12 cellular contexts compared by ENCODE assay signal in the genomic region with DNA sequence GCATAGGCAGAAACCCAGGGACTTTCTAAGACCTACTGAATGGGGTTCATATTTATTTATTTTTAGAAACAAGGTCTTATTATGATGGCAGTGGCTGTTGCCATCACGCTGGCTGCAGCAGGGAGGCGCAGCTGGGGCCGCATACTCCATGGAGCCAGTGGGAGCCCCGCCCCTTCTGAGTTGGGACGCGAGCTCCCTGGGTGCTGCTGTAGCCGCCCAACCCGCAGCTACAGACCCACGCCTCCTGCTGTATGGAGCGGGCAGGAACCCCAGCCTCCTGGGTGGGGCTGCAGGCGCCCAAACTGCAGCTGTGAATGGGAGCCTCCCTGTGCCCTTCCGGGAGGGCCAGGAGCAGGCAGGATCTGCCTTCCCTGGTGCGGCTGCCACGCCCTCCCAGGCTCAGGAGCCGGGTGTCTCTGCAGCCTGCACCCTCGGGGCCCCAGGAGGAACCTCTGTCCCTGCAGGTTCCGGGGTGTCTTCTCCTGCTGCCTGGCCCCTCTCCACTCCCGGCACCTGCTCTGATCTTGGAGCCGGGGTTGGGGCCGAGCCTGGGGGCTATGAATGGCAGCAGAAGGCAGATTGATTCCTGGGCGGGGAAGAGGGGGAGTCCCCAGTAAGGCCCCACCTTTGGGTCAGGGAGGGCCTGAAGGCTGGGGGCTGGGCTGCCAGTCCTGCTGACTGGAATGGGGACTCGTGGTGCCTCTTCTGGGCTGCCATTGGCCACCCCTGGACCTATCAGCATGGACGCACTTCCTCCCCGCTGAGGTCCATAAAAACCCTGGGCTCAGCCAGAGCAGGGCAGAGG.
DNase-seq lines count a peak whose midpoint lies in the region; ATAC-seq and TF ChIP-seq lines count a peak whose summit lies in the region.
"Had no signal": no experiment of that assay in that cellular context is flagged by ENCODE, and none has a peak within 500 bp of the region (broad histone marks: within the 10 kb centered on the region; RNA-seq: fewer than 3 reads in every experiment).

No MANE protein-coding gene starts in this region.

- H3K27me3 Mint-ChIP-seq in activated naive CD8-positive, alpha-beta T cell treated with anti-CD3 and anti-CD28 coated beads, Interleukin-2, amount 10 ng/mL, durations not matched to agents 7 days and 5 days: peaks cover 9% of the 10 kb centered on the region
- H3K27me3 Mint-ChIP-seq in activated naive CD8-positive, alpha-beta T cell treated with anti-CD3 and anti-CD28 coated beads, Interleukin-2, amount 50 U/mL, for 24 hours: peaks cover 2% of the 10 kb centered on the region

- H3K36me3 Mint-ChIP-seq in activated naive CD8-positive, alpha-beta T cell treated with anti-CD3 and anti-CD28 coated beads, Interleukin-2, amount 10 ng/mL, durations not matched to agents 7 days and 5 days: no peaks in the 10 kb centered on the region
- H3K36me3 Mint-ChIP-seq in activated naive CD8-positive, alpha-beta T cell treated with anti-CD3 and anti-CD28 coated beads, Interleukin-2, amount 50 U/mL, for 24 hours (ENCODE audit: low read depth): no peaks in the 10 kb centered on the region

- no peak for ATAC-seq in activated naive CD8-positive, alpha-beta T cell treated with anti-CD3 and anti-CD28 coated beads, Interleukin-2, amount 10 ng/mL, durations not matched to agents 7 days and 5 days (ENCODE audit: low read depth)
- ATAC-seq in activated naive CD8-positive, alpha-beta T cell treated with anti-CD3 and anti-CD28 coated beads, Interleukin-2, amount 50 U/mL, for 24 hours: no peak
- ATAC-seq in GM19467 (IDR thresholded peaks at IDR 0.05; ENCODE audit: unreplicated experiment): no peak
- ATAC-seq in HG03095 (IDR thresholded peaks at IDR 0.05; ENCODE audit: unreplicated experiment): no peak
- ATAC-seq: pancreas had no signal

- H3K4me1 Mint-ChIP-seq in activated naive CD8-positive, alpha-beta T cell treated with anti-CD3 and anti-CD28 coated beads, Interleukin-2, amount 10 ng/mL, durations not matched to agents 7 days and 5 days: peaks cover 3% of the 10 kb centered on the region
- no peaks in the 10 kb centered on the region for H3K4me1 Mint-ChIP-seq in activated naive CD8-positive, alpha-beta T cell treated with anti-CD3 and anti-CD28 coated beads, Interleukin-2, amount 50 U/mL, for 24 hours
- H3K4me1 Mint-ChIP-seq: activated CD4-positive, alpha-beta memory T cell treated with anti-CD3 and anti-CD28 coated beads, Interleukin-2, amount 10 ng/mL, durations not matched to agents 7 days and 5 days had no signal

- peak overlapping the region; percentile 39 for H3K27ac Mint-ChIP-seq in activated naive CD8-positive, alpha-beta T cell treated with anti-CD3 and anti-CD28 coated beads, Interleukin-2, amount 10 ng/mL, durations not matched to agents 7 days and 5 days
- no peak overlapping the region for H3K27ac Mint-ChIP-seq in activated naive CD8-positive, alpha-beta T cell treated with anti-CD3 and anti-CD28 coated beads, Interleukin-2, amount 50 U/mL, for 24 hours
- H3K27ac Mint-ChIP-seq: activated CD4-positive, alpha-beta memory T cell treated with anti-CD3 and anti-CD28 coated beads, Interleukin-2, amount 10 ng/mL, durations not matched to agents 7 days and 5 days had no signal

- peaks cover 15% of the 10 kb centered on the region for H3K27me3 ChIP-seq in iPS-15b (ENCODE audit: control insufficient read depth, insufficient read depth, low read length)
- H3K27me3 ChIP-seq: pancreas had no signal

- POLR2A ChIA-PET in activated naive CD8-positive, alpha-beta T cell treated with anti-CD3 and anti-CD28 coated beads, Interleukin-2, amount 10 ng/mL, durations not matched to agents 7 days and 5 days (lab: Charles Lee): no interaction called here

- H3K9me3 ChIP-seq in iPS-15b (ENCODE audit: control insufficient read depth, insufficient read depth, low read length): no peaks in the 10 kb centered on the region
- H3K9me3 ChIP-seq: pancreas had no signal

- H3K4me1 ChIP-seq in iPS-15b (ENCODE audit: control insufficient read depth, insufficient read depth, low read length): peaks cover 10% of the 10 kb centered on the region
- H3K4me1 ChIP-seq: pancreas had no signal

- H3K36me3 ChIP-seq in iPS-15b (ENCODE audit: control insufficient read depth, insufficient read depth, low read length): no peaks in the 10 kb centered on the region
- H3K36me3 ChIP-seq: pancreas had no signal

- H3K9me3 Mint-ChIP-seq in activated naive CD8-positive, alpha-beta T cell treated with anti-CD3 and anti-CD28 coated beads, Interleukin-2, amount 10 ng/mL, durations not matched to agents 7 days and 5 days: no peaks in the 10 kb centered on the region
- no peaks in the 10 kb centered on the region for H3K9me3 Mint-ChIP-seq in activated naive CD8-positive, alpha-beta T cell treated with anti-CD3 and anti-CD28 coated beads, Interleukin-2, amount 50 U/mL, for 24 hours
- H3K9me3 Mint-ChIP-seq: activated CD4-positive, alpha-beta memory T cell treated with anti-CD3 and anti-CD28 coated beads, Interleukin-2, amount 10 ng/mL, durations not matched to agents 7 days and 5 days had no signal

- H3K4me3 Mint-ChIP-seq in activated naive CD8-positive, alpha-beta T cell treated with anti-CD3 and anti-CD28 coated beads, Interleukin-2, amount 10 ng/mL, durations not matched to agents 7 days and 5 days: no peak overlapping the region
- no peak overlapping the region for H3K4me3 Mint-ChIP-seq in activated naive CD8-positive, alpha-beta T cell treated with anti-CD3 and anti-CD28 coated beads, Interleukin-2, amount 50 U/mL, for 24 hours
- H3K4me3 Mint-ChIP-seq: activated CD4-positive, alpha-beta memory T cell treated with anti-CD3 and anti-CD28 coated beads, Interleukin-2, amount 10 ng/mL, durations not matched to agents 7 days and 5 days had no signal

- H3K9ac ChIP-seq in iPS-15b (ENCODE audit: low read depth, low read length): no peak overlapping the region

- no peak for DNase-seq in activated naive CD8-positive, alpha-beta T cell treated with anti-CD3 and anti-CD28 coated beads, Interleukin-2, amount 10 ng/mL, durations not matched to agents 7 days and 5 days
- no peak for DNase-seq in activated naive CD8-positive, alpha-beta T cell treated with anti-CD3 and anti-CD28 coated beads, Interleukin-2, amount 50 U/mL, for 24 hours
- peak; percentile 73 for DNase-seq in RPMI8226
- DNase-seq in AML-193 (lab: John Stamatoyannopoulos, UW): no peak
- no peak for DNase-seq in GM10266 (ENCODE audit: extremely low spot score)
- DNase-seq: activated CD4-positive, alpha-beta memory T cell treated with anti-CD3 and anti-CD28 coated beads, Interleukin-2, amount 10 ng/mL, durations not matched to agents 7 days and 5 days; DMS79 treated with DMSO at 0.1 percent for 48 hours; NCI-H1436 had no signal

- no peak for TF ChIP-seq CTCF in GM10266 (IDR thresholded peaks at IDR 0.05; ENCODE audit: control insufficient read depth, insufficient read depth, low read depth, missing control alignments)

- peak overlapping the region; percentile 69 for H3K4me3 ChIP-seq in iPS-15b (ENCODE audit: low read depth, low read length)
- H3K4me3 ChIP-seq: pancreas had no signal
